In genomic region chr2:18550383-18550905, GRCh38 we compare ENCODE assay signal across 28 cellular contexts. TPM values are rescaled to one million over a fixed set of nuclear protein-coding genes. Genes with fewer than 3 reads are reported as not detected.
"Had no signal": no experiment of that assay in that cellular context is flagged by ENCODE, and none has a peak within 500 bp of the region (broad histone marks: within the 10 kb centered on the region; RNA-seq: fewer than 3 reads in every experiment).

No MANE protein-coding gene starts in this region.

- DNase-seq: activated CD4-positive, alpha-beta T cell treated with anti-CD3 and anti-CD28 coated beads, Interleukin-2, amount 10 ng/mL, durations not matched to agents 24 days and 14 days; activated CD4-positive, alpha-beta T cell treated with anti-CD3 and anti-CD28 coated beads, Interleukin-2, amount 50 U/mL, for 4 hours; activated CD8-positive, alpha-beta T cell treated with anti-CD3 and anti-CD28 coated beads for 36 hours; activated effector memory CD4-positive, alpha-beta T cell treated with anti-CD3 and anti-CD28 coated beads, Interleukin-2, amount 50 U/mL, for 16 hours; activated naive CD4-positive, alpha-beta T cell; activated naive CD4-positive, alpha-beta T cell treated with anti-CD3 and anti-CD28 coated beads, Interleukin-2, amount 50 U/mL, for 16 hours; activated naive CD8-positive, alpha-beta T cell treated with anti-CD3 and anti-CD28 coated beads for 36 hours; activated T-cell treated with anti-CD3 and anti-CD28 coated beads, Interleukin-2, amount 50 U/mL, for 1 hour; activated T-cell treated with anti-CD3 and anti-CD28 coated beads, Interleukin-2, amount 50 U/mL, for 72 hours; amniotic stem cell; aorta; NCI-H1092 treated with DMSO at 0.1 percent for 48 hours; NCI-H187 treated with DMSO at 0.1 percent for 48 hours; NCI-H2171 treated with DMSO at 0.1 percent for 48 hours; NCI-H226; NCI-H524 treated with DMSO at 0.1 percent for 48 hours; PC-9; SHP77; SJCRH30 had no signal

- H3K27ac ChIP-seq: cardiac muscle cell, PC-9, RWPE1, SJCRH30, SK-N-MC had no signal

- H3K4me1 ChIP-seq: SJCRH30 had no signal

- ATAC-seq: activated CD8-positive, alpha-beta T cell treated with anti-CD3 and anti-CD28 coated beads for 36 hours; activated T-cell treated with anti-CD3 and anti-CD28 coated beads, Interleukin-2, amount 50 U/mL, for 72 hours; activated T-helper 17 cell treated with anti-CD3 and anti-CD28 coated beads, Interleukin-2, amount 50 U/mL, for 72 hours had no signal

- H2AFZ ChIP-seq: PC-9 had no signal

- H3K9me3 ChIP-seq: SJCRH30 had no signal

- H3K27me3 ChIP-seq: cardiac muscle cell, SJCRH30 had no signal

- H3K4me3 ChIP-seq: cardiac muscle cell, PC-9, SJCRH30, SK-N-MC had no signal

- FAIRE-seq: RCC 7860, TTC549 had no signal

- H3K4me2 ChIP-seq: PC-9 had no signal

RNA-seq across cellular contexts. Expression of gene NT5C1B, which starts 38.9 kb away (rescaled TPM):
- total RNA-seq: activated CD4-positive, alpha-beta T cell treated with anti-CD3 and anti-CD28 coated beads, Interleukin-2, amount 10 ng/mL, durations not matched to agents 24 days and 14 days; activated CD8-positive, alpha-beta memory T cell treated with anti-CD3 and anti-CD28 coated beads for 36 hours; activated CD8-positive, alpha-beta T cell treated with anti-CD3 and anti-CD28 coated beads for 36 hours; activated naive CD8-positive, alpha-beta T cell treated with anti-CD3 and anti-CD28 coated beads for 36 hours; activated T-cell treated with anti-CD3 and anti-CD28 coated beads, Interleukin-2, amount 50 U/mL, for 72 hours; activated T-helper 17 cell treated with anti-CD3 and anti-CD28 coated beads, Interleukin-2, amount 50 U/mL, for 72 hours; aorta; cardiac muscle cell; M059J; NCI-H460; PC-9; SJCRH30 had no signal
- polyA plus RNA-seq: aorta had no signal
